8 cellular contexts compared by ENCODE assay signal in genomic region chr1:178726545-178726944, GRCh38. TPM values are rescaled to one million over a fixed set of nuclear protein-coding genes. Genes with fewer than 3 reads are reported as not detected.
DNase-seq lines count a peak whose midpoint lies in the region; ATAC-seq, FAIRE-seq and TF ChIP-seq lines count a peak whose summit lies in the region.

No MANE protein-coding gene starts in this region.

- H3K4me1 ChIP-seq in BLaER1: peaks cover 22% of the 10 kb centered on the region

- peak; percentile 9 for ATAC-seq in HG03378 (IDR thresholded peaks at IDR 0.05; ENCODE audit: unreplicated experiment)
- no peak for ATAC-seq in natural killer cell treated with Interleukin-12 subunit alpha and Interleukin-12 subunit beta and Interleukin-15 and Interleukin-18, amount 100 ng/mL, for 72 hours
- no peak for ATAC-seq in GM18868 (IDR thresholded peaks at IDR 0.05; ENCODE audit: unreplicated experiment)

- peaks cover 10% of the 10 kb centered on the region for H3K9me3 ChIP-seq in BLaER1

- peak overlapping the region in 1 of 2 donors; percentile 45 for H3K27ac Mint-ChIP-seq in natural killer cell treated with Interleukin-12 subunit alpha and Interleukin-12 subunit beta and Interleukin-15 and Interleukin-18, amount 100 ng/mL, for 72 hours

- H3K4me2 ChIP-seq in BLaER1: peak overlapping the region; percentile 73

- H3K36me3 Mint-ChIP-seq in natural killer cell treated with Interleukin-12 subunit alpha and Interleukin-12 subunit beta and Interleukin-15 and Interleukin-18, amount 100 ng/mL, for 72 hours: no peaks in the 10 kb centered on the region

- H3K27ac ChIP-seq in BLaER1: no peak overlapping the region

- TF ChIP-seq CTCF in bronchial epithelial cell (IDR thresholded peaks at IDR 0.05; ENCODE audit: insufficient read depth, low read length, severe bottlenecking): no peak

- DNase-seq in bronchial epithelial cell (ENCODE audit: low read depth): peak; percentile 12
- no peak for DNase-seq in natural killer cell treated with Interleukin-12 subunit alpha and Interleukin-12 subunit beta and Interleukin-15 and Interleukin-18, amount 100 ng/mL, for 72 hours (ENCODE audit: low spot score)
- no peak for DNase-seq in NCI-H2107 treated with DMSO at 0.1 percent for 48 hours (lab: John Stamatoyannopoulos, UW; ENCODE audit: unreplicated experiment)
- DNase-seq in stimulated activated CD4-positive, alpha-beta T cell treated with anti-CD3 and anti-CD28 coated beads, Interleukin-1b, Interleukin-23, amount 100 ng/mL, for 48 hours: no peak
- no peak for DNase-seq in dermis blood vessel endothelial cell

- peak overlapping the region; percentile 53 for H3K4me3 Mint-ChIP-seq in natural killer cell treated with Interleukin-12 subunit alpha and Interleukin-12 subunit beta and Interleukin-15 and Interleukin-18, amount 100 ng/mL, for 72 hours

- H3K27me3 ChIP-seq in BLaER1 (no peaks in the 10 kb centered on the region), bronchial epithelial cell (ENCODE audit: control insufficient read depth, insufficient read depth, low read length) (no peaks in the 10 kb centered on the region)

- H3K27me3 Mint-ChIP-seq in natural killer cell treated with Interleukin-12 subunit alpha and Interleukin-12 subunit beta and Interleukin-15 and Interleukin-18, amount 100 ng/mL, for 72 hours: peaks cover 0 to 11% of the 10 kb centered on the region in 2 donors

- H3K9ac ChIP-seq in BLaER1: peak overlapping the region; percentile 16; the same call in 1 of the 2 replicates

- H3K4me3 ChIP-seq in BLaER1: peak overlapping the region; percentile 99
- H3K4me3 ChIP-seq in bronchial epithelial cell (ENCODE audit: low read depth, low read length): peak overlapping the region; percentile 82

- no peaks in the 10 kb centered on the region; the same call in 1 of the 2 replicates for H4K20me1 ChIP-seq in BLaER1

- H3K36me3 ChIP-seq in BLaER1 (no peaks in the 10 kb centered on the region), bronchial epithelial cell (ENCODE audit: control insufficient read depth, insufficient read depth, low read length) (no peaks in the 10 kb centered on the region)

- H3K9me3 Mint-ChIP-seq in natural killer cell treated with Interleukin-12 subunit alpha and Interleukin-12 subunit beta and Interleukin-15 and Interleukin-18, amount 100 ng/mL, for 72 hours: no peaks in the 10 kb centered on the region

- FAIRE-seq in bronchial epithelial cell (lab: Jason Lieb, UNC): no peak

- peaks cover 10 to 13% of the 10 kb centered on the region in 2 donors for H3K4me1 Mint-ChIP-seq in natural killer cell treated with Interleukin-12 subunit alpha and Interleukin-12 subunit beta and Interleukin-15 and Interleukin-18, amount 100 ng/mL, for 72 hours (ENCODE audit: low read depth in 2 of 2)

RNA-seq across cellular contexts. Expression of gene RALGPS2, which starts 1.5 kb away (rescaled TPM):
- total RNA-seq in bronchial epithelial cell (15.0 and 21.8 TPM in 2 replicates), dermis blood vessel endothelial cell (38.5 and 57.9 TPM in 2 replicates)
- total RNA-seq in natural killer cell treated with Interleukin-12 subunit alpha and Interleukin-12 subunit beta and Interleukin-15 and Interleukin-18, amount 100 ng/mL, for 72 hours: 1 to 10 TPM; 2.4 to 3.8 TPM
